ENCODE assay signal across 1 cellular context in the genomic region with DNA sequence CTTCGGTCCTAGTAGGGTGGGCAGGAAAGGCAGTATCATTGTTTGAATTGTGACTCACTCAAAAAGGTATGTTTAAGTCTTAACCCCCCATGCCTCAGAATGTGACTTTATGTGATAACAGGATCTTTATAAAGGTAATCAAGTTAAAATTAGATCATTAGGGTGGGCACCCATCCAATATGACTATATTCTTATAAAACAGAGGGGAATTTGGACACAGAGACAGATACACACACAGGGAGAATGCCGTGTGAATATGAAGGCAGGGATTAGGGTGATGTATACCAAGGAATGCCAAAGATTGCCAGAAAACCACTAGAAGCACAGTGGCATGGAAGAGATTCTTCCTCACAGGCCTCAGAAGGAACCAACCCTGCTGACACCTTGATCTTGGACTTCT.
TF ChIP-seq lines count a peak whose summit lies in the region.

No MANE protein-coding gene starts in this region.

TF ChIP-seq in SK-N-SH, 30 proteins besides CTCF, POLR2A, EP300 and RAD21 (continued from another document):
- TF ChIP-seq USF2 (IDR thresholded peaks at IDR 0.05; ENCODE audit: borderline replicate concordance, low read depth, low read length) (no peak), MAX (IDR thresholded peaks at IDR 0.05; ENCODE audit: low read depth) (no peak), YY1 (IDR thresholded peaks at IDR 0.05; ENCODE audit: low read depth) (no peak), ELF1 (IDR thresholded peaks at IDR 0.05) (no peak), SMC3 (IDR thresholded peaks at IDR 0.05; ENCODE audit: low read depth, low read length) (no peak), REST (IDR thresholded peaks at IDR 0.05; ENCODE audit: low read depth, low read length) (no peak), MEF2A (IDR thresholded peaks at IDR 0.05; ENCODE audit: borderline replicate concordance, low read depth) (no peak), TEAD4 (IDR thresholded peaks at IDR 0.05; ENCODE audit: borderline replicate concordance, insufficient read depth) (no peak), GABPA (IDR thresholded peaks at IDR 0.05; ENCODE audit: low read depth) (no peak)
- TF ChIP-seq, protein P1, sequence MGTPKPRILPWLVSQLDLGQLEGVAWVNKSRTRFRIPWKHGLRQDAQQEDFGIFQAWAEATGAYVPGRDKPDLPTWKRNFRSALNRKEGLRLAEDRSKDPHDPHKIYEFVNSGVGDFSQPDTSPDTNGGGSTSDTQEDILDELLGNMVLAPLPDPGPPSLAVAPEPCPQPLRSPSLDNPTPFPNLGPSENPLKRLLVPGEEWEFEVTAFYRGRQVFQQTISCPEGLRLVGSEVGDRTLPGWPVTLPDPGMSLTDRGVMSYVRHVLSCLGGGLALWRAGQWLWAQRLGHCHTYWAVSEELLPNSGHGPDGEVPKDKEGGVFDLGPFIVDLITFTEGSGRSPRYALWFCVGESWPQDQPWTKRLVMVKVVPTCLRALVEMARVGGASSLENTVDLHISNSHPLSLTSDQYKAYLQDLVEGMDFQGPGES (IDR thresholded peaks at IDR 0.05; ENCODE audit: low read depth, low read length) = no peak
